In genomic region chr7:44884553-44885393, GRCh38 we compare ENCODE assay signal across 8 cellular contexts. TPM values are rescaled to one million over a fixed set of nuclear protein-coding genes. Genes with fewer than 3 reads are reported as not detected.
A peak's percentile ranks its signal among the peaks of the same experiment; 100 is the strongest.
DNase-seq lines count a peak whose midpoint lies in the region; ATAC-seq and TF ChIP-seq lines count a peak whose summit lies in the region.

No MANE protein-coding gene starts in this region.

- H3K4me3 Mint-ChIP-seq in osteocyte (ENCODE audit: unreplicated experiment), result peak overlapping the region; percentile 92
- peak overlapping the region; percentile 94 for H3K4me3 Mint-ChIP-seq in type B pancreatic cell

- H3K4me1 Mint-ChIP-seq in osteocyte (ENCODE audit: unreplicated experiment), result peaks cover 50% of the 10 kb centered on the region
- peaks cover 41% of the 10 kb centered on the region for H3K4me1 Mint-ChIP-seq in type B pancreatic cell (ENCODE audit: unreplicated experiment)

- TF ChIP-seq CTCF in PC-9 (conservative IDR thresholded peaks at IDR 0.05), result no peak
- TF ChIP-seq CTCF in osteocyte (IDR thresholded peaks at IDR 0.05), result no peak
- no peak for TF ChIP-seq CTCF in type B pancreatic cell (conservative IDR thresholded peaks at IDR 0.05)

- no peaks in the 10 kb centered on the region for H3K9me2 ChIP-seq in PC-9 (ENCODE audit: insufficient read depth)

- H3K27ac Mint-ChIP-seq in osteocyte (ENCODE audit: unreplicated experiment) (peak overlapping the region; percentile 94), type B pancreatic cell (peak overlapping the region; percentile 96)

- H3K4me2 ChIP-seq in PC-9, result peak overlapping the region; percentile 95

- H3K9me3 Mint-ChIP-seq in osteocyte (ENCODE audit: unreplicated experiment) (no peaks in the 10 kb centered on the region), type B pancreatic cell (no peaks in the 10 kb centered on the region)

- peaks cover 47% of the 10 kb centered on the region for H4K20me1 ChIP-seq in PC-9 (ENCODE audit: insufficient read depth)

- POLR2A ChIA-PET in PC-9 (lab: Charles Lee; ENCODE audit: unreplicated experiment), result interaction anchor here (0.6 to 0.7 kb wide), 8 partner anchors 15 to 1321 kb away, joined by 3 to 6 read pairs (median 3); no protein-coding TSS in a partner anchor

- ATAC-seq in GM18505 (IDR thresholded peaks at IDR 0.05; ENCODE audit: unreplicated experiment), result peak; percentile 20
- ATAC-seq in HG03066 (IDR thresholded peaks at IDR 0.05; ENCODE audit: low read depth, unreplicated experiment), result peak; percentile 25

- CTCF ChIA-PET in PC-9 (lab: Charles Lee), result interaction anchor here (0.5 to 0.7 kb wide), 4 partner anchors 28 to 144 kb away, joined by 3 to 14 read pairs (median 8); no protein-coding TSS in a partner anchor

- TF ChIP-seq POLR2A in GM18505 (IDR thresholded peaks at IDR 0.05; ENCODE audit: borderline replicate concordance, extremely low read depth, insufficient read depth, insufficient read length), result no peak

- intact Hi-C loops in PC-9 (cut with micrococcal nuclease; ENCODE audit: unreplicated experiment), result loop anchor here (1.0 kb wide), 3 partner anchors 29 to 227 kb away; partner anchors contain the start of gene TBRG4

- H3K27me3 Mint-ChIP-seq in osteocyte (ENCODE audit: unreplicated experiment) (no peaks in the 10 kb centered on the region), type B pancreatic cell (no peaks in the 10 kb centered on the region)

- no peaks in the 10 kb centered on the region; the same call in 1 of the 2 replicates for H3K9me3 ChIP-seq in PC-9 (ENCODE audit: insufficient read depth, low read depth)

- H3K27me3 ChIP-seq in ACC112 (ENCODE audit: insufficient read depth, low read length) (no peaks in the 10 kb centered on the region), PC-9 (ENCODE audit: insufficient read depth, low read depth) (no peaks in the 10 kb centered on the region)

- peak overlapping the region; percentile 93 for H3K4me3 ChIP-seq in ACC112 (ENCODE audit: low read depth, low read length)
- peak overlapping the region; percentile 77 for H3K4me3 ChIP-seq in PC-9

- peak; percentile 55 to 73 for DNase-seq in PC-9
- peak; percentile 32 to 50 (median 44) for DNase-seq in activated naive CD4-positive, alpha-beta T cell (lab: John Stamatoyannopoulos, UW)
- peak; percentile 20 for DNase-seq in globus pallidus (ENCODE audit: low spot score)
- peak; percentile 88 for DNase-seq in osteocyte (ENCODE audit: extremely low spot score, unreplicated experiment)
- no peak for DNase-seq in type B pancreatic cell (ENCODE audit: extremely low spot score, unreplicated experiment)

- peak overlapping the region; percentile 96 for H3K27ac ChIP-seq in ACC112 (ENCODE audit: low read depth, low read length)
- H3K27ac ChIP-seq in PC-9, result peak overlapping the region; percentile 71

- H3F3A ChIP-seq in PC-9 (ENCODE audit: insufficient read depth, low read depth), result peaks cover 44% of the 10 kb centered on the region

- H2AFZ ChIP-seq in ACC112 (ENCODE audit: low read length, unreplicated experiment) (peak overlapping the region; percentile 59), PC-9 (peak overlapping the region; percentile 77)

- H3K36me3 Mint-ChIP-seq in osteocyte (ENCODE audit: unreplicated experiment) (peaks cover 12% of the 10 kb centered on the region), type B pancreatic cell (peaks cover 22% of the 10 kb centered on the region)

- BruUV-seq in PC-9 (replicated peaks; lab: Mats Ljungman, UMichigan), result no TSS peak

- H3K79me2 ChIP-seq in ACC112 (ENCODE audit: control insufficient read depth, insufficient read depth, low read length, unreplicated experiment) (peaks cover 66% of the 10 kb centered on the region), PC-9 (ENCODE audit: low read depth) (peaks cover 63% of the 10 kb centered on the region)

- H3K36me3 ChIP-seq in ACC112 (ENCODE audit: insufficient read depth, low read length) (peaks cover 10% of the 10 kb centered on the region; the same call in 1 of the 2 replicates), PC-9 (ENCODE audit: low read depth) (peaks cover 36% of the 10 kb centered on the region)

- peaks cover 43% of the 10 kb centered on the region for H3K4me1 ChIP-seq in ACC112 (ENCODE audit: control insufficient read depth, insufficient read depth, low read length, unreplicated experiment)
- H3K4me1 ChIP-seq in PC-9 (replicated peaks; ENCODE audit: insufficient read depth), result peaks cover 53% of the 10 kb centered on the region

RNA-seq across cellular contexts. Expression of gene PURB, which starts 0.6 kb away (rescaled TPM):
- 33.1 and 38.2 TPM in 2 replicates for total RNA-seq in PC-9 (2021)
- 20.0 and 20.7 TPM in 2 replicates for total RNA-seq in osteocyte
- total RNA-seq in type B pancreatic cell (ENCODE audit: low replicate concordance), result 24.8 and 29.0 TPM in 2 replicates

RNA-seq across cellular contexts. Expression of gene H2AZ2, which starts 36.9 kb away (rescaled TPM):
- total RNA-seq in PC-9 (2021), result 334 and 354 TPM in 2 replicates
- 165 and 169 TPM in 2 replicates for total RNA-seq in osteocyte
- total RNA-seq in type B pancreatic cell (ENCODE audit: low replicate concordance), result 116 and 239 TPM in 2 replicates
